In the genomic region with DNA sequence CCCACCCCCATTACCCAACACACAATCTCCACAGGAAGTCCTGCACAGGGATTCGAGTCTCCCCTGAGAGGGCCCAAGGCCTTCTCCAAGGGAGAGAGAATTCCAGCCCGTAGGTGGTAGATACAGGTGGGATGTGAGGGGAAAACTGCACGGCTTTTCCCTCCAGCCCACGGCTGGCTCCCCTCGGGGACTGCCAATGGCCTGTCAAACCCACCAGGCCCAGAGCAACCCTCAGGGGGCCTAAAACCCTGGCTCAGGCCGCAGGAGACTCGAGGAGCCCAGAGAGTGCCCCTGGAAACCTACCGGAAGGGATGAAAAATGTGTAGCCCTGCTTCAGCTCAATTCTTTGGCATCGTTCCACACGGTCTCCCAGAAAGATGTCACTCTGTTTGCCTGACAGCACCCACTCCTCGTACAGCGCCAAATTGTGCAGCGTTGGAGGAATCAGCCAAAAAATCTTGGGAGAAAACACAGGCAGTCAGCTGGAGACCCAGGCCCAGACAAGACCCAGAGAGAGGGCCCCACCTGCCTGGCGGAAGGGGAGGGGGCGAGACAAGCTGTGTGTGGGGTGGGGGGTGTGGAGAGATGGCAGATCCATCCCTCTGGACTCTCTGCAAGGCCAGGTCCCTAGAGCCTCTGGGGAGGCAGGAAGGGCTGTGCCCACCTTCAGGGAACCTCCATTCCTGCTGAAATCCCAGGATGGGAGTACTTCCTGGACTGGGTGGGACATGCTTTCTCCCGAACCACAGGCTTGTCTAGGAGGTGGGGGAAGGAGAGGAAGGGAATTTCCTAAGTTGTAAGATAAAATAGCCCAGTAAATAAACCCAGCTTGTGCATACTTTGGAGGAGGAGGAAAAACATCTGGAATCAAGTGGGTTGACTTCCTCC, we compare ENCODE assay signal across 10 cellular contexts. TPM values are rescaled to one million over a fixed set of nuclear protein-coding genes. Genes with fewer than 3 reads are reported as not detected.
DNase-seq lines count a peak whose midpoint lies in the region; ATAC-seq and TF ChIP-seq lines count a peak whose summit lies in the region.
"Had no signal": no experiment of that assay in that cellular context is flagged by ENCODE, and none has a peak within 500 bp of the region (broad histone marks: within the 10 kb centered on the region; RNA-seq: fewer than 3 reads in every experiment).

No MANE protein-coding gene starts in this region.

- H3K27ac Mint-ChIP-seq in activated CD8-positive, alpha-beta T cell treated with anti-CD3 and anti-CD28 coated beads, Interleukin-2, amount 10 ng/mL, durations not matched to agents 7 days and 5 days: peak overlapping the region; percentile 26

- peaks cover 0 to 3% of the 10 kb centered on the region in 2 donors for H3K4me1 ChIP-seq in breast epithelium
- H3K4me1 ChIP-seq in mammary epithelial cell (ENCODE audit: insufficient read depth, low read length): peaks cover 12% of the 10 kb centered on the region
- H3K4me1 ChIP-seq in hepatocyte (ENCODE audit: insufficient read depth): peaks cover 30% of the 10 kb centered on the region
- peaks cover 31 to 51% of the 10 kb centered on the region in 2 donors for H3K4me1 ChIP-seq in thyroid gland

- H3K4me3 ChIP-seq in breast epithelium (no peak overlapping the region), mammary epithelial cell (replicated peaks in 1 of 3; ENCODE audit: insufficient read depth in 1 of 3, low read depth in 2 of 3, low read length in 3 of 3) (no peak overlapping the region), hepatocyte (no peak overlapping the region), thyroid gland (replicated peaks in 1 of 3) (no peak overlapping the region)

- 78% methylated on average over 12 of the region's 16 CpGs for WGBS in mammary epithelial cell (ENCODE audit: low coverage, missing lambda C conversion rate)
- 64% methylated on average over 14 of the region's 16 CpGs for WGBS in hepatocyte (ENCODE audit: low lambda C conversion rate, missing lambda C conversion rate)
- 77 to 85% methylated on average over 16 of the region's 16 CpGs for WGBS in thyroid gland, 2 donors

- POLR2A ChIA-PET in activated CD8-positive, alpha-beta T cell treated with anti-CD3 and anti-CD28 coated beads, Interleukin-2, amount 10 ng/mL, durations not matched to agents 7 days and 5 days (lab: Charles Lee): no interaction called here

- H3K9me3 ChIP-seq in breast epithelium (no peaks in the 10 kb centered on the region), mammary epithelial cell (replicated peaks; ENCODE audit: insufficient read depth, low read length) (no peaks in the 10 kb centered on the region), hepatocyte (ENCODE audit: low read depth) (no peaks in the 10 kb centered on the region), thyroid gland (no peaks in the 10 kb centered on the region)

- peaks cover 39% of the 10 kb centered on the region for H3K36me3 Mint-ChIP-seq in activated CD8-positive, alpha-beta T cell treated with anti-CD3 and anti-CD28 coated beads, Interleukin-2, amount 10 ng/mL, durations not matched to agents 7 days and 5 days (ENCODE audit: low read depth)

- no peak for DNase-seq in breast epithelium (ENCODE audit: low spot score in 2 of 2)
- DNase-seq in mammary epithelial cell: no peak
- DNase-seq in activated CD8-positive, alpha-beta T cell treated with anti-CD3 and anti-CD28 coated beads, Interleukin-2, amount 10 ng/mL, durations not matched to agents 7 days and 5 days: no peak
- DNase-seq in hepatocyte (ENCODE audit: low spot score): no peak
- DNase-seq in thyroid gland: peak; percentile 28 to 31
- no peak for DNase-seq in NCI-H524 (lab: John Stamatoyannopoulos, UW)
- DNase-seq in NCI-H1417 (lab: John Stamatoyannopoulos, UW): no peak
- DNase-seq: activated CD8-positive, alpha-beta memory T cell treated with anti-CD3 and anti-CD28 coated beads, Interleukin-2, amount 50 U/mL, for 48 hours; T-helper 2 cell had no signal

- peaks cover 68% of the 10 kb centered on the region for H3K4me1 Mint-ChIP-seq in activated CD8-positive, alpha-beta T cell treated with anti-CD3 and anti-CD28 coated beads, Interleukin-2, amount 10 ng/mL, durations not matched to agents 7 days and 5 days (ENCODE audit: low read depth)

- H3K4me2 ChIP-seq in mammary epithelial cell (ENCODE audit: insufficient read depth, low read depth, low read length) (no peak overlapping the region), hepatocyte (peak overlapping the region; percentile 41)

- H3K9ac ChIP-seq in mammary epithelial cell (ENCODE audit: insufficient read depth, low read length): no peak overlapping the region

- H3K4me3 Mint-ChIP-seq in activated CD8-positive, alpha-beta T cell treated with anti-CD3 and anti-CD28 coated beads, Interleukin-2, amount 10 ng/mL, durations not matched to agents 7 days and 5 days: no peak overlapping the region

- H2AFZ ChIP-seq in mammary epithelial cell (ENCODE audit: low read depth, low read length) (no peak overlapping the region), hepatocyte (no peak overlapping the region)

- no peaks in the 10 kb centered on the region for H3K27me3 Mint-ChIP-seq in activated CD8-positive, alpha-beta T cell treated with anti-CD3 and anti-CD28 coated beads, Interleukin-2, amount 10 ng/mL, durations not matched to agents 7 days and 5 days (ENCODE audit: low read depth)

- TF ChIP-seq CTCF in breast epithelium (IDR thresholded peaks at IDR 0.05) (no peak), mammary epithelial cell (conservative IDR thresholded peaks at IDR 0.05 in 1 of 2, IDR thresholded peaks at IDR 0.05 in 1 of 2; ENCODE audit: extremely low read depth in 1 of 2, insufficient read depth in 1 of 2, low read depth in 1 of 2, low read length in 2 of 2) (no peak), hepatocyte (IDR thresholded peaks at IDR 0.05; ENCODE audit: poor library complexity) (no peak), thyroid gland (IDR thresholded peaks at IDR 0.05) (no peak)

- in situ Hi-C loops in mammary epithelial cell (cut with MboI; ENCODE audit: low sequenced_read_pairs in 2 of 2): no loop called here

- H3K27ac ChIP-seq in breast epithelium (peak overlapping the region; percentile 29 to 85), mammary epithelial cell (ENCODE audit: insufficient read depth, low read depth, low read length) (no peak overlapping the region), hepatocyte (peak overlapping the region; percentile 81), thyroid gland (peak overlapping the region; percentile 1 to 81 (median 67))

- TF ChIP-seq POLR2A in breast epithelium (IDR thresholded peaks at IDR 0.05): no peak
- no peak for TF ChIP-seq POLR2A in thyroid gland (IDR thresholded peaks at IDR 0.05)
- no peak for TF ChIP-seq POLR2A in GM18505 (IDR thresholded peaks at IDR 0.05; ENCODE audit: borderline replicate concordance, extremely low read depth, insufficient read depth, insufficient read length)

- CTCF ChIA-PET in mammary epithelial cell (lab: Charles Lee; ENCODE audit: low non-redundant PET): no interaction called here
- CTCF ChIA-PET in activated CD8-positive, alpha-beta T cell treated with anti-CD3 and anti-CD28 coated beads, Interleukin-2, amount 10 ng/mL, durations not matched to agents 7 days and 5 days (lab: Charles Lee): no interaction called here

- H3K79me2 ChIP-seq in mammary epithelial cell (ENCODE audit: insufficient read depth, low read length): no peaks in the 10 kb centered on the region
- H3K79me2 ChIP-seq in hepatocyte: no peaks in the 10 kb centered on the region

- ATAC-seq in activated CD8-positive, alpha-beta T cell treated with anti-CD3 and anti-CD28 coated beads, Interleukin-2, amount 10 ng/mL, durations not matched to agents 7 days and 5 days: no peak
- no peak for ATAC-seq in GM18505 (IDR thresholded peaks at IDR 0.05; ENCODE audit: unreplicated experiment)

- intact Hi-C loops in breast epithelium (cut with DNase I; ENCODE audit: low total_unique reads): no loop called here
- intact Hi-C loops in mammary epithelial cell (cut with micrococcal nuclease): no loop called here
- intact Hi-C loops in thyroid gland (cut with DNase I): no loop called here

- H3K9me2 ChIP-seq in hepatocyte (replicated peaks; ENCODE audit: insufficient read depth): no peaks in the 10 kb centered on the region

- H3K36me3 ChIP-seq in breast epithelium (no peaks in the 10 kb centered on the region), mammary epithelial cell (ENCODE audit: insufficient read depth, low read length) (no peaks in the 10 kb centered on the region), hepatocyte (replicated peaks; ENCODE audit: insufficient read depth, low read depth) (no peaks in the 10 kb centered on the region), thyroid gland (no peaks in the 10 kb centered on the region)

- dilution Hi-C loops in mammary epithelial cell (cut with HindIII; ENCODE audit: low sequenced_read_pairs): loop anchor here (5.0 kb wide), 1 partner anchor 85 kb away; no protein-coding TSS in a partner anchor

- H3K27me3 ChIP-seq in breast epithelium (no peaks in the 10 kb centered on the region), mammary epithelial cell (ENCODE audit: insufficient read depth, low read length) (peaks cover 4% of the 10 kb centered on the region), hepatocyte (no peaks in the 10 kb centered on the region), thyroid gland (no peaks in the 10 kb centered on the region)

- H3K9me3 Mint-ChIP-seq in activated CD8-positive, alpha-beta T cell treated with anti-CD3 and anti-CD28 coated beads, Interleukin-2, amount 10 ng/mL, durations not matched to agents 7 days and 5 days (ENCODE audit: insufficient read depth): no peaks in the 10 kb centered on the region

- H4K20me1 ChIP-seq in mammary epithelial cell (ENCODE audit: insufficient read depth, low read length) (no peaks in the 10 kb centered on the region), hepatocyte (ENCODE audit: insufficient read depth, poor library complexity, severe bottlenecking) (no peaks in the 10 kb centered on the region)

- BruUV-seq in mammary epithelial cell (replicated peaks; lab: Mats Ljungman, UMichigan): no TSS peak

RNA-seq across cellular contexts. Expression of a gene that starts 48.1 kb away (rescaled TPM):
- total RNA-seq in breast epithelium: 10 to 100 TPM; 12.3 to 26.8 (median 16.7) TPM
- total RNA-seq in mammary epithelial cell: 10 to 100 TPM; 18.3 to 21.7 TPM
- polyA plus RNA-seq in mammary epithelial cell: 14.3 TPM
- polyA minus RNA-seq in mammary epithelial cell: 20.8 TPM
- 10 to 100 TPM; 76.1 to 76.6 TPM for total RNA-seq in activated CD8-positive, alpha-beta T cell treated with anti-CD3 and anti-CD28 coated beads, Interleukin-2, amount 10 ng/mL, durations not matched to agents 7 days and 5 days
- 18.8 and 22.7 TPM in 2 replicates for total RNA-seq in hepatocyte
- 13.6 and 18.9 TPM in 2 replicates for polyA plus RNA-seq in hepatocyte
- 10 to 100 TPM; 15.5 to 32.1 (median 21.2) TPM for total RNA-seq in thyroid gland

Comparison
In these comparisons a context has a peak if more than half of its experiments do, and no peak if none do; other contexts are left out.
1. DNase-seq: peak in thyroid gland (2 of 2); none in breast epithelium (0 of 2), mammary epithelial cell (single experiment), activated CD8-positive, alpha-beta T cell treated with anti-CD3 and anti-CD28 coated beads, Interleukin-2, amount 10 ng/mL, durations not matched to agents 7 days and 5 days (single experiment), hepatocyte (single experiment), NCI-H524 (0 of 2) and NCI-H1417 (0 of 3).